ENCODE assay signal across 8 cellular contexts in genomic region chr1:87953732-87954344, GRCh38.
DNase-seq lines count a peak whose midpoint lies in the region; ATAC-seq and TF ChIP-seq lines count a peak whose summit lies in the region.

No MANE protein-coding gene starts in this region.

- H3K4me3 ChIP-seq in GM06990 (replicated peaks; ENCODE audit: low read depth, low read length) (no peak overlapping the region), HEK293 (ENCODE audit: low read depth, low read length) (no peak overlapping the region), right atrium auricular region (no peak overlapping the region), gastrocnemius medialis (no peak overlapping the region)

- H3K9me3 ChIP-seq in HEK293 (ENCODE audit: control insufficient read depth, insufficient read depth, low read depth, low read length) (no peaks in the 10 kb centered on the region), right atrium auricular region (no peaks in the 10 kb centered on the region), gastrocnemius medialis (no peaks in the 10 kb centered on the region)

- H3K4me1 ChIP-seq in HEK293 (ENCODE audit: control insufficient read depth, insufficient read depth, low read length) (no peaks in the 10 kb centered on the region), right atrium auricular region (peaks cover 0 to 13% of the 10 kb centered on the region in 2 donors), gastrocnemius medialis (no peaks in the 10 kb centered on the region)

- H3K36me3 ChIP-seq in GM06990 (ENCODE audit: control insufficient read depth, insufficient read depth, low read length) (no peaks in the 10 kb centered on the region), HEK293 (ENCODE audit: control insufficient read depth in 2 of 2, insufficient read depth in 1 of 2, low read length in 2 of 2) (no peaks in the 10 kb centered on the region), right atrium auricular region (no peaks in the 10 kb centered on the region), gastrocnemius medialis (no peaks in the 10 kb centered on the region)

- no peaks in the 10 kb centered on the region; the same call in 1 of the 2 replicates for H3K27me3 ChIP-seq in GM06990 (replicated peaks; ENCODE audit: control insufficient read depth, insufficient read depth, low read length)
- H3K27me3 ChIP-seq in right atrium auricular region, result no peaks in the 10 kb centered on the region
- H3K27me3 ChIP-seq in gastrocnemius medialis, result no peaks in the 10 kb centered on the region

- intact Hi-C loops in gastrocnemius medialis (cut with DNase I; ENCODE audit: low total_unique reads), result loop anchor here (1.0 to 10.0 kb wide), 4 partner anchors 479 to 822 kb away; no protein-coding TSS in a partner anchor

- CTCF ChIA-PET in HEK293 (lab: Yijun Ruan, JAX), result interaction anchor here (0.6 to 2.2 kb wide), 44 partner anchors 9 to 1011 kb away, joined by 3 to 12 read pairs (median 3); no protein-coding TSS in a partner anchor

- ATAC-seq in gastrocnemius medialis (peak; percentile 65 to 69), HG03457 (IDR thresholded peaks at IDR 0.05; ENCODE audit: unreplicated experiment) (no peak)

- TF ChIP-seq POLR2A in gastrocnemius medialis (IDR thresholded peaks at IDR 0.05), result no peak

- H3K27ac ChIP-seq in HEK293 (ENCODE audit: extremely low read depth, low read depth, low read length), result no peak overlapping the region
- no peak overlapping the region for H3K27ac ChIP-seq in right atrium auricular region
- no peak overlapping the region for H3K27ac ChIP-seq in gastrocnemius medialis

- TF ChIP-seq CTCF in GM06990 (IDR thresholded peaks at IDR 0.05; ENCODE audit: insufficient read depth, low read length, poor library complexity, severe bottlenecking) (peak; percentile 81), HEK293 (tag by site-specific recombination; IDR thresholded peaks at IDR 0.05) (peak; percentile 59), right atrium auricular region (IDR thresholded peaks at IDR 0.05) (peak; percentile 55 to 86), gastrocnemius medialis (IDR thresholded peaks at IDR 0.05 in 4 of 5, conservative IDR thresholded peaks at IDR 0.05 in 1 of 5) (peak; percentile 30 to 69 (median 64))

- in situ Hi-C loops in gastrocnemius medialis (cut with MboI; ENCODE audit: low sequenced_read_pairs in 4 of 4), result loop anchor here (10.0 to 25.0 kb wide), 4 partner anchors 629 to 817 kb away; partner anchors contain the start of gene LMO4 (in 2 of the 4)

- DNase-seq in GM06990 (ENCODE audit: extremely low read depth, insufficient read length), result peak; percentile 16
- DNase-seq in NCI-H1092 treated with DMSO at 0.1 percent for 48 hours (lab: John Stamatoyannopoulos, UW), result peak; percentile 58
- peak; percentile 56 for DNase-seq in SW480 (ENCODE audit: low spot score)
- DNase-seq in amniotic stem cell (lab: John Stamatoyannopoulos, UW), result peak; percentile 7
- DNase-seq in right atrium auricular region (ENCODE audit: low spot score), result peak; percentile 68
- DNase-seq in gastrocnemius medialis, result peak; percentile 7 to 48

- POLR2A ChIA-PET in HEK293 (lab: Yijun Ruan, JAX), result interaction anchor here (0.6 kb wide), 1 partner anchor 625 kb away, joined by 3 read pairs; the partner anchor contains the start of gene LMO4

TF ChIP-seq in HEK293, 187 proteins besides CTCF, POLR2A, EP300 and RAD21:
- TF ChIP-seq ZBTB48 (tag by site-specific recombination; IDR thresholded peaks at IDR 0.05) (peak; percentile 69), ZNF664 (tag by site-specific recombination; IDR thresholded peaks at IDR 0.05) (no peak), ZNF654 (tag by site-specific recombination; IDR thresholded peaks at IDR 0.05; ENCODE audit: low read depth) (peak; percentile 74)

Comparison
In these comparisons a context has a peak if more than half of its experiments do, and no peak if none do; other contexts are left out.
1. DNase-seq: peak in every context shown above with its lines; median percentile 68 in right atrium auricular region; 58 in NCI-H1092 treated with DMSO at 0.1 percent for 48 hours; 56 in SW480; 28 in gastrocnemius medialis; 16 in GM06990; 7 in amniotic stem cell.